ENCODE assay signal across 30 cellular contexts in genomic region chr9:78578016-78578555, GRCh38.
"Had no signal": no experiment of that assay in that cellular context is flagged by ENCODE, and none has a peak within 500 bp of the region (broad histone marks: within the 10 kb centered on the region; RNA-seq: fewer than 3 reads in every experiment).

No MANE protein-coding gene starts in this region.

- H3K36me3 Mint-ChIP-seq: activated CD4-positive, alpha-beta memory T cell treated with anti-CD3 and anti-CD28 coated beads for 36 hours; activated naive CD4-positive, alpha-beta T cell treated with anti-CD3 and anti-CD28 coated beads, Interleukin-2, amount 10 ng/mL, durations not matched to agents 7 days and 5 days; activated naive CD8-positive, alpha-beta T cell treated with anti-CD3 and anti-CD28 coated beads, Interleukin-2, amount 10 ng/mL, durations not matched to agents 7 days and 5 days; stimulated activated memory B cell treated with anti-CD40 and anti-IgM and Interleukin-4, amounts not matched to agents 10 μg/mL and 1 μg/mL and 100 μg/mL, for 72 hours had no signal

- ATAC-seq: activated CD4-positive, CD25-positive, alpha-beta regulatory T cell treated with anti-CD3 and anti-CD28 coated beads, Interleukin-2, amount 50 U/mL, for 24 hours; gastroesophageal sphincter; left cardiac atrium; stimulated activated memory B cell treated with anti-CD40 and anti-IgM and Interleukin-4, amounts not matched to agents 10 μg/mL and 1 μg/mL and 100 μg/mL, for 72 hours had no signal

- H3K36me3 ChIP-seq: esophagus muscularis mucosa, gastroesophageal sphincter, ovary, prostate gland, stomach, transverse colon, WERI-Rb-1 had no signal

- H3K4me3 ChIP-seq: esophagus muscularis mucosa, gastroesophageal sphincter, ovary, prostate gland, smooth muscle cell, stomach, transverse colon had no signal

- H3K4me1 ChIP-seq: esophagus muscularis mucosa, gastroesophageal sphincter, prostate gland, stomach, transverse colon had no signal

- H3K27ac ChIP-seq: esophagus muscularis mucosa, gastroesophageal sphincter, ovary, prostate gland, stomach, transverse colon, WERI-Rb-1 had no signal

- H3K27me3 ChIP-seq: esophagus muscularis mucosa, gastroesophageal sphincter, ovary, transverse colon had no signal

- H3K27ac Mint-ChIP-seq: activated CD4-positive, alpha-beta memory T cell treated with anti-CD3 and anti-CD28 coated beads for 36 hours; activated naive CD4-positive, alpha-beta T cell treated with anti-CD3 and anti-CD28 coated beads, Interleukin-2, amount 10 ng/mL, durations not matched to agents 7 days and 5 days; activated naive CD8-positive, alpha-beta T cell treated with anti-CD3 and anti-CD28 coated beads, Interleukin-2, amount 10 ng/mL, durations not matched to agents 7 days and 5 days; dendritic cell treated with granulocyte-macrophage colony-stimulating factor and Interleukin-4, amounts not matched to agents 40 ng/mL and 50 ng/mL, for 4 days; endodermal cell; nephron; stimulated activated memory B cell treated with anti-CD40 and anti-IgM and Interleukin-4, amounts not matched to agents 10 μg/mL and 1 μg/mL and 100 μg/mL, for 72 hours; T-helper 1 cell treated with Interleukin-12 subunit alpha and Interleukin-12 subunit beta and Interleukin-4 antibody, amounts not matched to agents 30 μg/mL and 1 μg/mL, for 36 hours had no signal

- H3K4me3 Mint-ChIP-seq: activated CD4-positive, alpha-beta memory T cell treated with anti-CD3 and anti-CD28 coated beads for 36 hours; activated naive CD4-positive, alpha-beta T cell treated with anti-CD3 and anti-CD28 coated beads, Interleukin-2, amount 10 ng/mL, durations not matched to agents 7 days and 5 days; activated naive CD8-positive, alpha-beta T cell treated with anti-CD3 and anti-CD28 coated beads, Interleukin-2, amount 10 ng/mL, durations not matched to agents 7 days and 5 days; dendritic cell treated with granulocyte-macrophage colony-stimulating factor and Interleukin-4, amounts not matched to agents 40 ng/mL and 50 ng/mL, for 4 days; endodermal cell; nephron; stimulated activated memory B cell treated with anti-CD40 and anti-IgM and Interleukin-4, amounts not matched to agents 10 μg/mL and 1 μg/mL and 100 μg/mL, for 72 hours; T-helper 1 cell treated with Interleukin-12 subunit alpha and Interleukin-12 subunit beta and Interleukin-4 antibody, amounts not matched to agents 30 μg/mL and 1 μg/mL, for 36 hours had no signal

- H3K9me3 Mint-ChIP-seq: activated CD4-positive, alpha-beta memory T cell treated with anti-CD3 and anti-CD28 coated beads for 36 hours; activated naive CD4-positive, alpha-beta T cell treated with anti-CD3 and anti-CD28 coated beads, Interleukin-2, amount 10 ng/mL, durations not matched to agents 7 days and 5 days; activated naive CD8-positive, alpha-beta T cell treated with anti-CD3 and anti-CD28 coated beads, Interleukin-2, amount 10 ng/mL, durations not matched to agents 7 days and 5 days; dendritic cell treated with granulocyte-macrophage colony-stimulating factor and Interleukin-4, amounts not matched to agents 40 ng/mL and 50 ng/mL, for 4 days; endodermal cell; nephron; stimulated activated memory B cell treated with anti-CD40 and anti-IgM and Interleukin-4, amounts not matched to agents 10 μg/mL and 1 μg/mL and 100 μg/mL, for 72 hours; T-helper 1 cell treated with Interleukin-12 subunit alpha and Interleukin-12 subunit beta and Interleukin-4 antibody, amounts not matched to agents 30 μg/mL and 1 μg/mL, for 36 hours had no signal

- DNase-seq: activated CD4-positive, alpha-beta memory T cell treated with anti-CD3 and anti-CD28 coated beads for 36 hours; activated CD4-positive, alpha-beta T cell treated with anti-CD3 and anti-CD28 coated beads for 48 hours; activated CD8-positive, alpha-beta memory T cell treated with anti-CD3 and anti-CD28 coated beads, Interleukin-2, amount 50 U/mL, for 4 hours; activated gamma-delta T cell; activated naive CD4-positive, alpha-beta T cell treated with anti-CD3 and anti-CD28 coated beads, Interleukin-2, amount 10 ng/mL, durations not matched to agents 7 days and 5 days; activated naive CD8-positive, alpha-beta T cell treated with anti-CD3 and anti-CD28 coated beads, Interleukin-2, amount 10 ng/mL, durations not matched to agents 7 days and 5 days; activated T-cell treated with anti-CD3 and anti-CD28 coated beads, Interleukin-2, amount 50 U/mL, for 1 hour; amniotic stem cell; caudate nucleus; endodermal cell; hippocampal formation; left cardiac atrium; mammary epithelial cell; ovary; stimulated activated CD4-positive, alpha-beta T cell treated with anti-CD3 and anti-CD28 coated beads, Interleukin-1b, Interleukin-23, amount 100 ng/mL, for 48 hours; stimulated activated CD4-positive, alpha-beta T cell treated with anti-CD3 and anti-CD28 coated beads, Interleukin-4, amount 100 ng/mL, for 4 hours; stimulated activated CD8-positive, alpha-beta memory T cell treated with anti-CD3 and anti-CD28 coated beads, Interleukin-4, amount 100 ng/mL, for 48 hours; stomach; T-helper 9 cell; transverse colon had no signal

- H3K9me3 ChIP-seq: esophagus muscularis mucosa, gastroesophageal sphincter, ovary, prostate gland, stomach, transverse colon had no signal

- H3K27me3 Mint-ChIP-seq: activated CD4-positive, alpha-beta memory T cell treated with anti-CD3 and anti-CD28 coated beads for 36 hours; dendritic cell treated with granulocyte-macrophage colony-stimulating factor and Interleukin-4, amounts not matched to agents 40 ng/mL and 50 ng/mL, for 4 days had no signal

- H3K4me1 Mint-ChIP-seq: activated naive CD4-positive, alpha-beta T cell treated with anti-CD3 and anti-CD28 coated beads, Interleukin-2, amount 10 ng/mL, durations not matched to agents 7 days and 5 days; activated naive CD8-positive, alpha-beta T cell treated with anti-CD3 and anti-CD28 coated beads, Interleukin-2, amount 10 ng/mL, durations not matched to agents 7 days and 5 days; stimulated activated memory B cell treated with anti-CD40 and anti-IgM and Interleukin-4, amounts not matched to agents 10 μg/mL and 1 μg/mL and 100 μg/mL, for 72 hours had no signal
